1 cellular context compared by ENCODE assay signal in the genomic region with DNA sequence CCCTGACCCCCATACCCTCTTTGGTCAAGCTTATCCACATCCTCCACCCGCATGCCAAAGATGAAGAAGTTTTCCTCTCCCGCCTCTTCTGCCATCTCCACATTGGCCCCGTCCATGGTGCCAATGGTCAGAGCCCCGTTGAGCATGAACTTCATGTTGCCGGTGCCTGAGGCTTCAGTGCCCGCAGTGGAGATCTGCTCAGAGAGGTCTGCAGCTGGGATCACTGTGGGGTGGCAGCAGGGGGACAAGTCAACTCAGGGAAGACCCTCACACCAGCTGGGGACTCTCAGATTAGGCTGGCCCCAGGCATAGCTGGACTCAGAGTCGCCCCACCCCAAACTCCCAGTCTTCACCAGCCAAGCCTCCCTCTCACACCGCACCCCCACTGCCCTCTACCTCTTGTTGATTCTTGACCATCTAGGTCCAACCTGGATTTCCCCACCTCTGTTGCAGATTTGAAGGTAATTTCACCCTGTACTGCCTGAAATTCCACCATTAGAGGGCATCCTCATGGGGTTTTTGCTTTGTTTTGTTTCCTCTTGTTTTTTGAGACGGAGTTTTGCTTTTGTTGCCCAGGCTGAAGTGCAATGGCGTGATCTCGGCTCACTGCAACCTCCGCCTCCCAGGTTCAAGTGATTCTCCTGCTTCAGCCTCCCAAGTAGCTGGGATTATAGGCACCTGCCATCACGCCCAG.
TF ChIP-seq lines count a peak whose summit lies in the region.

No MANE protein-coding gene starts in this region.

TF ChIP-seq in WTC11, 78 proteins besides CTCF, POLR2A, EP300 and RAD21 (continued from another document):
- TF ChIP-seq, protein P1, sequence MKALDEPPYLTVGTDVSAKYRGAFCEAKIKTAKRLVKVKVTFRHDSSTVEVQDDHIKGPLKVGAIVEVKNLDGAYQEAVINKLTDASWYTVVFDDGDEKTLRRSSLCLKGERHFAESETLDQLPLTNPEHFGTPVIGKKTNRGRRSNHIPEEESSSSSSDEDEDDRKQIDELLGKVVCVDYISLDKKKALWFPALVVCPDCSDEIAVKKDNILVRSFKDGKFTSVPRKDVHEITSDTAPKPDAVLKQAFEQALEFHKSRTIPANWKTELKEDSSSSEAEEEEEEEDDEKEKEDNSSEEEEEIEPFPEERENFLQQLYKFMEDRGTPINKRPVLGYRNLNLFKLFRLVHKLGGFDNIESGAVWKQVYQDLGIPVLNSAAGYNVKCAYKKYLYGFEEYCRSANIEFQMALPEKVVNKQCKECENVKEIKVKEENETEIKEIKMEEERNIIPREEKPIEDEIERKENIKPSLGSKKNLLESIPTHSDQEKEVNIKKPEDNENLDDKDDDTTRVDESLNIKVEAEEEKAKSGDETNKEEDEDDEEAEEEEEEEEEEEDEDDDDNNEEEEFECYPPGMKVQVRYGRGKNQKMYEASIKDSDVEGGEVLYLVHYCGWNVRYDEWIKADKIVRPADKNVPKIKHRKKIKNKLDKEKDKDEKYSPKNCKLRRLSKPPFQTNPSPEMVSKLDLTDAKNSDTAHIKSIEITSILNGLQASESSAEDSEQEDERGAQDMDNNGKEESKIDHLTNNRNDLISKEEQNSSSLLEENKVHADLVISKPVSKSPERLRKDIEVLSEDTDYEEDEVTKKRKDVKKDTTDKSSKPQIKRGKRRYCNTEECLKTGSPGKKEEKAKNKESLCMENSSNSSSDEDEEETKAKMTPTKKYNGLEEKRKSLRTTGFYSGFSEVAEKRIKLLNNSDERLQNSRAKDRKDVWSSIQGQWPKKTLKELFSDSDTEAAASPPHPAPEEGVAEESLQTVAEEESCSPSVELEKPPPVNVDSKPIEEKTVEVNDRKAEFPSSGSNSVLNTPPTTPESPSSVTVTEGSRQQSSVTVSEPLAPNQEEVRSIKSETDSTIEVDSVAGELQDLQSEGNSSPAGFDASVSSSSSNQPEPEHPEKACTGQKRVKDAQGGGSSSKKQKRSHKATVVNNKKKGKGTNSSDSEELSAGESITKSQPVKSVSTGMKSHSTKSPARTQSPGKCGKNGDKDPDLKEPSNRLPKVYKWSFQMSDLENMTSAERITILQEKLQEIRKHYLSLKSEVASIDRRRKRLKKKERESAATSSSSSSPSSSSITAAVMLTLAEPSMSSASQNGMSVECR (CRISPR knock-in tag; IDR thresholded peaks at IDR 0.05; ENCODE audit: borderline replicate concordance): no peak
- TF ChIP-seq, protein P2, sequence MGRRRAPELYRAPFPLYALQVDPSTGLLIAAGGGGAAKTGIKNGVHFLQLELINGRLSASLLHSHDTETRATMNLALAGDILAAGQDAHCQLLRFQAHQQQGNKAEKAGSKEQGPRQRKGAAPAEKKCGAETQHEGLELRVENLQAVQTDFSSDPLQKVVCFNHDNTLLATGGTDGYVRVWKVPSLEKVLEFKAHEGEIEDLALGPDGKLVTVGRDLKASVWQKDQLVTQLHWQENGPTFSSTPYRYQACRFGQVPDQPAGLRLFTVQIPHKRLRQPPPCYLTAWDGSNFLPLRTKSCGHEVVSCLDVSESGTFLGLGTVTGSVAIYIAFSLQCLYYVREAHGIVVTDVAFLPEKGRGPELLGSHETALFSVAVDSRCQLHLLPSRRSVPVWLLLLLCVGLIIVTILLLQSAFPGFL (CRISPR knock-in tag; IDR thresholded peaks at IDR 0.05; ENCODE audit: borderline replicate concordance): no peak
- TF ChIP-seq RELA (CRISPR knock-in tag; IDR thresholded peaks at IDR 0.05; ENCODE audit: borderline replicate concordance) (no peak), ZNF416 (CRISPR knock-in tag; IDR thresholded peaks at IDR 0.05) (no peak), FOXK1 (CRISPR knock-in tag; IDR thresholded peaks at IDR 0.05) (no peak), OVOL2 (CRISPR knock-in tag; IDR thresholded peaks at IDR 0.05; ENCODE audit: borderline replicate concordance) (no peak)
- TF ChIP-seq, protein P3, sequence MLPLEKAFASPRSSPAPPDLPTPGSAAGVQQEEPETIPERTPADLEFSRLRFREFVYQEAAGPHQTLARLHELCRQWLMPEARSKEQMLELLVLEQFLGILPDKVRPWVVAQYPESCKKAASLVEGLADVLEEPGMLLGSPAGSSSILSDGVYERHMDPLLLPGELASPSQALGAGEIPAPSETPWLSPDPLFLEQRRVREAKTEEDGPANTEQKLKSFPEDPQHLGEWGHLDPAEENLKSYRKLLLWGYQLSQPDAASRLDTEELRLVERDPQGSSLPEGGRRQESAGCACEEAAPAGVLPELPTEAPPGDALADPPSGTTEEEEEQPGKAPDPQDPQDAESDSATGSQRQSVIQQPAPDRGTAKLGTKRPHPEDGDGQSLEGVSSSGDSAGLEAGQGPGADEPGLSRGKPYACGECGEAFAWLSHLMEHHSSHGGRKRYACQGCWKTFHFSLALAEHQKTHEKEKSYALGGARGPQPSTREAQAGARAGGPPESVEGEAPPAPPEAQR (CRISPR knock-in tag; IDR thresholded peaks at IDR 0.05): no peak
